In the genomic region with DNA sequence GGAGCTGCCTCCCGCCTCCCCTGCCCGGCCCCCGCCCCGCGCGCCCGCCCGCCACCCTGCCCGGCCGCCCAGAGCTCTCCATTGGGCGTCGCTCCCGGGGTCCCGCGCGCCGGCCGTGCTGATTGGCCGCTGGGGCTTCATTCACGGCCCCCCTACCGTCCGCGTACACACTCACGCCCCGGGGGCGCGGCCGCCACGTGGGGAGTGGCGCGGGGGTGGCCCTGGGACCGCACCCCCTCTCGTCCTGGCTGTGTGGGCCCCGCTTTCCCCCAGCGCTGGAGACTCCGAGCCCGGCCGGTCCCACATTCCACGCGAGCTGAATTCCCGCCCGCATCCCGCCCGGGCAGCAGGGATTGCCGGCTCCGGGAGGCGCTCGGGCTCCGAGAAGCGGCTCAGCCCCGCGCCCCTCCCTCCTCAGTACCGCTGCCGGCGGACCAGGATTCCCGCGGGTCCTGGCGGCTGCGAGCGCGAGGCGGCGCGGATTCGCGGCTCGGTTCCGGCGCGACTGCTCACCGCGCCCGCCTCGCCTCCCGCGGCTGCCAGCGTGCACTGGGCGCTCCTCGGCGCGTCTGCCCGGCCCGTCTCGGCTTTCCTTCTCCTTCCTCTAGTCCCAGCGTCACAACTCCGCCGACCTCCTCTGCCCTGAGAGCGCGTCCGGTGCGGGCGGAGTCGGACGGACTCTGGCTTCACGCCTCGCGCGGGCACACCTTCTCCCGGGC, we compare ENCODE assay signal across 8 cellular contexts. TPM values are rescaled to one million over a fixed set of nuclear protein-coding genes. Genes with fewer than 3 reads are reported as not detected.
DNase-seq lines count a peak whose midpoint lies in the region; ATAC-seq and TF ChIP-seq lines count a peak whose summit lies in the region.

No MANE protein-coding gene starts in this region.

- peaks cover 43% of the 10 kb centered on the region for H3K27me3 Mint-ChIP-seq in activated T-helper 1 cell treated with anti-CD3 and anti-CD28 coated beads, Interleukin-12 subunit alpha, Interleukin-12 subunit beta, Interleukin-2, Interleukin-4 antibody, amounts not matched to agents 30 ng/mL and 10 ng/mL and 1 ng/mL, durations not matched to agents 14 hours and 24 hours and 36 hours (ENCODE audit: insufficient read depth)
- H3K27me3 Mint-ChIP-seq in naive thymus-derived CD4-positive, alpha-beta T cell: peaks cover 27 to 52% (median 29%) of the 10 kb centered on the region in 5 donors

- no peaks in the 10 kb centered on the region for H3K36me3 Mint-ChIP-seq in activated T-helper 1 cell treated with anti-CD3 and anti-CD28 coated beads, Interleukin-12 subunit alpha, Interleukin-12 subunit beta, Interleukin-2, Interleukin-4 antibody, amounts not matched to agents 30 ng/mL and 10 ng/mL and 1 ng/mL, durations not matched to agents 14 hours and 24 hours and 36 hours (ENCODE audit: low read depth)
- H3K36me3 Mint-ChIP-seq in naive thymus-derived CD4-positive, alpha-beta T cell: peaks cover 0 to 4% (median 0%) of the 10 kb centered on the region in 5 donors
- peaks cover 8% of the 10 kb centered on the region for H3K36me3 Mint-ChIP-seq in stimulated activated effector memory CD8-positive, alpha-beta T cell treated with anti-CD3 and anti-CD28 coated beads, Interleukin-12 subunit alpha, Interleukin-12 subunit beta, amount 100 ng/mL, for 72 hours

- no peaks in the 10 kb centered on the region for H3K9me3 ChIP-seq in OCI-LY1 (ENCODE audit: low read length)
- H3K9me3 ChIP-seq in naive thymus-derived CD4-positive, alpha-beta T cell (ENCODE audit: control insufficient read depth in 2 of 3, low read length in 3 of 3): no peaks in the 10 kb centered on the region

- H3K4me1 ChIP-seq in OCI-LY1 (ENCODE audit: insufficient read depth, low read length, severe bottlenecking): peaks cover 3% of the 10 kb centered on the region
- peaks cover 9 to 15% of the 10 kb centered on the region in 2 donors for H3K4me1 ChIP-seq in naive thymus-derived CD4-positive, alpha-beta T cell (ENCODE audit: control insufficient read depth in 2 of 2, insufficient read depth in 2 of 2, low read length in 2 of 2)

- no peaks in the 10 kb centered on the region for H3K4me1 Mint-ChIP-seq in activated T-helper 1 cell treated with anti-CD3 and anti-CD28 coated beads, Interleukin-12 subunit alpha, Interleukin-12 subunit beta, Interleukin-2, Interleukin-4 antibody, amounts not matched to agents 30 ng/mL and 10 ng/mL and 1 ng/mL, durations not matched to agents 14 hours and 24 hours and 36 hours (ENCODE audit: low read depth)
- peaks cover 3 to 16% (median 11%) of the 10 kb centered on the region in 7 donors for H3K4me1 Mint-ChIP-seq in naive thymus-derived CD4-positive, alpha-beta T cell
- H3K4me1 Mint-ChIP-seq in stimulated activated effector memory CD8-positive, alpha-beta T cell treated with anti-CD3 and anti-CD28 coated beads, Interleukin-12 subunit alpha, Interleukin-12 subunit beta, amount 100 ng/mL, for 72 hours: peaks cover 8% of the 10 kb centered on the region

- H3K9ac ChIP-seq in OCI-LY1 (ENCODE audit: low read length): no peak overlapping the region

- peak overlapping the region; percentile 65 for H3K4me2 ChIP-seq in OCI-LY1 (ENCODE audit: low read length)

- peak overlapping the region; percentile 84 for H3K4me3 Mint-ChIP-seq in activated T-helper 1 cell treated with anti-CD3 and anti-CD28 coated beads, Interleukin-12 subunit alpha, Interleukin-12 subunit beta, Interleukin-2, Interleukin-4 antibody, amounts not matched to agents 30 ng/mL and 10 ng/mL and 1 ng/mL, durations not matched to agents 14 hours and 24 hours and 36 hours
- peak overlapping the region; percentile 34 to 83 (median 72) for H3K4me3 Mint-ChIP-seq in naive thymus-derived CD4-positive, alpha-beta T cell
- peak overlapping the region; percentile 67 for H3K4me3 Mint-ChIP-seq in stimulated activated effector memory CD8-positive, alpha-beta T cell treated with anti-CD3 and anti-CD28 coated beads, Interleukin-12 subunit alpha, Interleukin-12 subunit beta, amount 100 ng/mL, for 72 hours

- H4K20me1 ChIP-seq in OCI-LY1 (ENCODE audit: insufficient read depth, low read length): no peaks in the 10 kb centered on the region

- POLR2A ChIA-PET in AG04449 (lab: Yijun Ruan, JAX): interaction anchor here (0.9 kb wide), 1 partner anchor 17 kb away, joined by 6 read pairs; no protein-coding TSS in a partner anchor
- POLR2A ChIA-PET in naive thymus-derived CD4-positive, alpha-beta T cell (lab: Charles Lee): no interaction called here

- DNase-seq in AG04449 (ENCODE audit: low read depth, low spot score) (no peak), fibroblast of mammary gland (ENCODE audit: low read depth) (peak; percentile 59)
- peak; percentile 60 for DNase-seq in activated T-helper 1 cell treated with anti-CD3 and anti-CD28 coated beads, Interleukin-12 subunit alpha, Interleukin-12 subunit beta, Interleukin-2, Interleukin-4 antibody, amounts not matched to agents 30 ng/mL and 10 ng/mL and 1 ng/mL, durations not matched to agents 14 hours and 24 hours and 36 hours (ENCODE audit: low spot score)
- DNase-seq in naive thymus-derived CD4-positive, alpha-beta T cell: peak; percentile 21 to 84 (median 44)
- DNase-seq in stimulated activated effector memory CD8-positive, alpha-beta T cell treated with anti-CD3 and anti-CD28 coated beads, Interleukin-12 subunit alpha, Interleukin-12 subunit beta, amount 100 ng/mL, for 72 hours (ENCODE audit: low spot score in 2 of 2): peak; percentile 60 to 79

- no peak overlapping the region for H3K27ac ChIP-seq in OCI-LY1 (ENCODE audit: low read depth, low read length, poor library complexity, severe bottlenecking)
- no peak overlapping the region for H3K27ac ChIP-seq in naive thymus-derived CD4-positive, alpha-beta T cell (ENCODE audit: low read depth, low read length)

- peak; percentile 58 for ATAC-seq in GM19043 (IDR thresholded peaks at IDR 0.05; ENCODE audit: low read depth, unreplicated experiment)
- ATAC-seq in HG03342 (IDR thresholded peaks at IDR 0.05; ENCODE audit: unreplicated experiment): peak; percentile 47
- peak; percentile 89 for ATAC-seq in naive thymus-derived CD4-positive, alpha-beta T cell
- peak; percentile 85 for ATAC-seq in stimulated activated effector memory CD8-positive, alpha-beta T cell treated with anti-CD3 and anti-CD28 coated beads, Interleukin-12 subunit alpha, Interleukin-12 subunit beta, amount 100 ng/mL, for 72 hours

- H3K27ac Mint-ChIP-seq in activated T-helper 1 cell treated with anti-CD3 and anti-CD28 coated beads, Interleukin-12 subunit alpha, Interleukin-12 subunit beta, Interleukin-2, Interleukin-4 antibody, amounts not matched to agents 30 ng/mL and 10 ng/mL and 1 ng/mL, durations not matched to agents 14 hours and 24 hours and 36 hours: no peak overlapping the region
- no peak overlapping the region for H3K27ac Mint-ChIP-seq in naive thymus-derived CD4-positive, alpha-beta T cell
- no peak overlapping the region for H3K27ac Mint-ChIP-seq in stimulated activated effector memory CD8-positive, alpha-beta T cell treated with anti-CD3 and anti-CD28 coated beads, Interleukin-12 subunit alpha, Interleukin-12 subunit beta, amount 100 ng/mL, for 72 hours

- H3F3A ChIP-seq in OCI-LY1 (ENCODE audit: insufficient read depth, low read length): no peaks in the 10 kb centered on the region

- H3K9me2 ChIP-seq in OCI-LY1 (ENCODE audit: low read depth, low read length): no peaks in the 10 kb centered on the region

- H3K27me3 ChIP-seq in OCI-LY1 (ENCODE audit: insufficient read depth, low read length): no peaks in the 10 kb centered on the region; the same call in 1 of the 2 replicates
- peaks cover 9 to 15% of the 10 kb centered on the region in 2 donors for H3K27me3 ChIP-seq in naive thymus-derived CD4-positive, alpha-beta T cell (ENCODE audit: control insufficient read depth in 2 of 2, insufficient read depth in 2 of 2, low read length in 2 of 2)

- CTCF ChIA-PET in AG04449 (lab: Yijun Ruan, JAX): interaction anchor here (0.6 to 1.6 kb wide), 4 partner anchors 13 to 25 kb away, joined by 3 to 6 read pairs (median 4); no protein-coding TSS in a partner anchor
- CTCF ChIA-PET in naive thymus-derived CD4-positive, alpha-beta T cell (lab: Charles Lee): no interaction called here

- intact Hi-C loops in activated T-helper 1 cell treated with anti-CD3 and anti-CD28 coated beads, Interleukin-12 subunit alpha, Interleukin-12 subunit beta, Interleukin-2, Interleukin-4 antibody, amounts not matched to agents 30 ng/mL and 10 ng/mL and 1 ng/mL, durations not matched to agents 14 hours and 24 hours and 36 hours (cut with micrococcal nuclease): loop anchor here (1.0 kb wide), 1 partner anchor 19 kb away; no protein-coding TSS in a partner anchor
- intact Hi-C loops in naive thymus-derived CD4-positive, alpha-beta T cell (cut with micrococcal nuclease): no loop called here

- no peaks in the 10 kb centered on the region for H3K36me3 ChIP-seq in OCI-LY1 (ENCODE audit: insufficient read depth, low read length)
- H3K36me3 ChIP-seq in naive thymus-derived CD4-positive, alpha-beta T cell (ENCODE audit: control insufficient read depth in 2 of 3, insufficient read depth in 3 of 3, low read length in 3 of 3): no peaks in the 10 kb centered on the region

- H3K4me3 ChIP-seq in AG04449 (ENCODE audit: low read depth, low read length): peak overlapping the region; percentile 52
- peak overlapping the region; percentile 57 for H3K4me3 ChIP-seq in OCI-LY1 (ENCODE audit: low read depth, low read length, poor library complexity, severe bottlenecking)
- peak overlapping the region; percentile 33 for H3K4me3 ChIP-seq in fibroblast of mammary gland (ENCODE audit: control insufficient read depth, low read depth, low read length)
- peak overlapping the region; percentile 50 for H3K4me3 ChIP-seq in naive thymus-derived CD4-positive, alpha-beta T cell (ENCODE audit: low read length)

- no peaks in the 10 kb centered on the region for H3K9me3 Mint-ChIP-seq in activated T-helper 1 cell treated with anti-CD3 and anti-CD28 coated beads, Interleukin-12 subunit alpha, Interleukin-12 subunit beta, Interleukin-2, Interleukin-4 antibody, amounts not matched to agents 30 ng/mL and 10 ng/mL and 1 ng/mL, durations not matched to agents 14 hours and 24 hours and 36 hours
- peaks cover 0 to 2% (median 0%) of the 10 kb centered on the region in 11 donors for H3K9me3 Mint-ChIP-seq in naive thymus-derived CD4-positive, alpha-beta T cell
- H3K9me3 Mint-ChIP-seq in stimulated activated effector memory CD8-positive, alpha-beta T cell treated with anti-CD3 and anti-CD28 coated beads, Interleukin-12 subunit alpha, Interleukin-12 subunit beta, amount 100 ng/mL, for 72 hours: no peaks in the 10 kb centered on the region

- no peaks in the 10 kb centered on the region for H3K79me2 ChIP-seq in OCI-LY1 (ENCODE audit: insufficient read depth, low read length)

- TF ChIP-seq CTCF in AG04449 (IDR thresholded peaks at IDR 0.05; ENCODE audit: insufficient read depth, low read length, missing control alignments) (no peak), OCI-LY1 (IDR thresholded peaks at IDR 0.05; ENCODE audit: low read length) (no peak), fibroblast of mammary gland (conservative IDR thresholded peaks at IDR 0.05; ENCODE audit: control insufficient read depth, insufficient read depth, low read depth, low read length) (no peak)

- H2AFZ ChIP-seq in OCI-LY1 (ENCODE audit: low read length): no peak overlapping the region

RNA-seq across cellular contexts. Expression of a gene that starts 0.5 kb away (rescaled TPM):
- 1.5 and 1.8 TPM in 2 replicates for total RNA-seq in activated T-helper 1 cell treated with anti-CD3 and anti-CD28 coated beads, Interleukin-12 subunit alpha, Interleukin-12 subunit beta, Interleukin-2, Interleukin-4 antibody, amounts not matched to agents 30 ng/mL and 10 ng/mL and 1 ng/mL, durations not matched to agents 14 hours and 24 hours and 36 hours
- total RNA-seq in naive thymus-derived CD4-positive, alpha-beta T cell: under 1 TPM in 2 of 5 experiments, not detected in 3; 0.17 to 0.19 TPM
- not detected for polyA plus RNA-seq in naive thymus-derived CD4-positive, alpha-beta T cell

RNA-seq across cellular contexts. Expression of a gene that starts 34.5 kb away (rescaled TPM):
- total RNA-seq in activated T-helper 1 cell treated with anti-CD3 and anti-CD28 coated beads, Interleukin-12 subunit alpha, Interleukin-12 subunit beta, Interleukin-2, Interleukin-4 antibody, amounts not matched to agents 30 ng/mL and 10 ng/mL and 1 ng/mL, durations not matched to agents 14 hours and 24 hours and 36 hours: 106 and 108 TPM in 2 replicates
- 10 to 100 TPM in 3 of 5 experiments, 1 to 10 TPM in 2; 8.2 to 42.8 (median 15.7) TPM for total RNA-seq in naive thymus-derived CD4-positive, alpha-beta T cell
- polyA plus RNA-seq in naive thymus-derived CD4-positive, alpha-beta T cell: 10 to 100 TPM; 17.4 to 26.0 TPM

RNA-seq across cellular contexts. Expression of a gene that starts 41.7 kb away (rescaled TPM):
- total RNA-seq in activated T-helper 1 cell treated with anti-CD3 and anti-CD28 coated beads, Interleukin-12 subunit alpha, Interleukin-12 subunit beta, Interleukin-2, Interleukin-4 antibody, amounts not matched to agents 30 ng/mL and 10 ng/mL and 1 ng/mL, durations not matched to agents 14 hours and 24 hours and 36 hours: 32.5 and 35.7 TPM in 2 replicates
- total RNA-seq in naive thymus-derived CD4-positive, alpha-beta T cell: 10 to 100 TPM in 2 of 5 experiments, 1 to 10 TPM in 3; 2.9 to 19.0 (median 8.6) TPM
- 1 to 10 TPM; 5.1 to 8.8 TPM for polyA plus RNA-seq in naive thymus-derived CD4-positive, alpha-beta T cell

RNA-seq across cellular contexts. Expression of a gene that starts 57.2 kb away (rescaled TPM):
- total RNA-seq in activated T-helper 1 cell treated with anti-CD3 and anti-CD28 coated beads, Interleukin-12 subunit alpha, Interleukin-12 subunit beta, Interleukin-2, Interleukin-4 antibody, amounts not matched to agents 30 ng/mL and 10 ng/mL and 1 ng/mL, durations not matched to agents 14 hours and 24 hours and 36 hours: 136 and 138 TPM in 2 replicates
- 10 to 100 TPM; 43.2 to 90.4 (median 77.6) TPM for total RNA-seq in naive thymus-derived CD4-positive, alpha-beta T cell
- 100 to 1,000 TPM; 116 to 118 TPM for polyA plus RNA-seq in naive thymus-derived CD4-positive, alpha-beta T cell
